13 cellular contexts compared by ENCODE assay signal in the genomic region with DNA sequence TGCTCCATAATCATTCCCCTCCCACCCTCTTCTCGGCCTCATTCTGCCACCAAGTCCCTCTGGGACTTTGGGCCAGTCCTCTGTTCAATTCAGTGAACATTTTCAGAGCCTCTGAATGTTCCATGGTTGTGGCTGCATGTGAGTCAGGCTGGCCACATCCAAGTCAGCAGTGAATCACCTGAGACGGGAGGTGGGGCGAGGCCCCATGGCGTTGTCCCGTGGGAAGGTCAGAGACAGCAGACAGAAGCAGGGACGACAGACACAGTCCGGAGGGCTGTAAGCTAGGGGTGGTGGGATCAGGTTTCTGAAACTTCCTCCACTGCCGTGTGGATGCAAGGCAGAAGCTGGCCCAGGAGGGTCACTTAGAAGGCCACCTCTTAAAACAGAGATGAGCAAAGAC.
DNase-seq lines count a peak whose midpoint lies in the region; ATAC-seq and TF ChIP-seq lines count a peak whose summit lies in the region.
"Had no signal": no experiment of that assay in that cellular context is flagged by ENCODE, and none has a peak within 500 bp of the region (broad histone marks: within the 10 kb centered on the region; RNA-seq: fewer than 3 reads in every experiment).

No MANE protein-coding gene starts in this region.

- no peak overlapping the region for H3K27ac Mint-ChIP-seq in stimulated activated naive CD8-positive, alpha-beta T cell treated with anti-CD3 and anti-CD28 coated beads, Interleukin-15, amount 100 ng/mL, for 72 hours
- H3K27ac Mint-ChIP-seq: activated CD4-positive, alpha-beta memory T cell treated with anti-CD3 and anti-CD28 coated beads, Interleukin-2, amount 10 ng/mL, durations not matched to agents 7 days and 5 days had no signal

- H3K4me3 ChIP-seq in HCT116 (replicated peaks in 1 of 2; ENCODE audit: low read depth in 1 of 2, low read length in 2 of 2): peak overlapping the region in 1 of 2 experiments; percentile 32; a peak in 2 of 4 replicates
- H3K4me3 ChIP-seq in adrenal gland: no peak overlapping the region
- H3K4me3 ChIP-seq in skeletal muscle satellite cell (ENCODE audit: low read length): peak overlapping the region; percentile 25

- POLR2A ChIA-PET in HCT116 (lab: Charles Lee): interaction anchor here (0.6 kb wide), 1 partner anchor 149 kb away, joined by 5 read pairs; no protein-coding TSS in a partner anchor

- intact Hi-C loops in HCT116 (cut with micrococcal nuclease) (no loop called here), adrenal gland (cut with DNase I) (no loop called here)

- no peaks in the 10 kb centered on the region for H3K27me3 Mint-ChIP-seq in stimulated activated naive CD8-positive, alpha-beta T cell treated with anti-CD3 and anti-CD28 coated beads, Interleukin-15, amount 100 ng/mL, for 72 hours
- H3K27me3 Mint-ChIP-seq: activated CD4-positive, alpha-beta memory T cell treated with anti-CD3 and anti-CD28 coated beads, Interleukin-2, amount 10 ng/mL, durations not matched to agents 7 days and 5 days had no signal

- no peaks in the 10 kb centered on the region for H4K20me1 ChIP-seq in HCT116 (ENCODE audit: insufficient read depth)

- peaks cover 0 to 6% of the 10 kb centered on the region in 2 donors for H3K9me3 Mint-ChIP-seq in stimulated activated naive CD8-positive, alpha-beta T cell treated with anti-CD3 and anti-CD28 coated beads, Interleukin-15, amount 100 ng/mL, for 72 hours
- H3K9me3 Mint-ChIP-seq: activated CD4-positive, alpha-beta memory T cell treated with anti-CD3 and anti-CD28 coated beads, Interleukin-2, amount 10 ng/mL, durations not matched to agents 7 days and 5 days; activated naive CD4-positive, alpha-beta T cell treated with anti-CD3 and anti-CD28 coated beads, Interleukin-2, amount 50 U/mL, for 72 hours had no signal

- no peaks in the 10 kb centered on the region for H3K4me1 Mint-ChIP-seq in stimulated activated naive CD8-positive, alpha-beta T cell treated with anti-CD3 and anti-CD28 coated beads, Interleukin-15, amount 100 ng/mL, for 72 hours
- H3K4me1 Mint-ChIP-seq: activated CD4-positive, alpha-beta memory T cell treated with anti-CD3 and anti-CD28 coated beads, Interleukin-2, amount 10 ng/mL, durations not matched to agents 7 days and 5 days had no signal

- peak overlapping the region; percentile 77 for H3K4me2 ChIP-seq in HCT116 (ENCODE audit: low read length)
- peak overlapping the region; percentile 57 for H3K4me2 ChIP-seq in skeletal muscle satellite cell (ENCODE audit: low read length)

- H3K27me3 ChIP-seq in HCT116 (ENCODE audit: insufficient read depth, low read length) (no peaks in the 10 kb centered on the region), adrenal gland (no peaks in the 10 kb centered on the region), skeletal muscle satellite cell (ENCODE audit: control insufficient read depth, insufficient read depth, low read length) (no peaks in the 10 kb centered on the region)

- H3K9ac ChIP-seq in HCT116 (ENCODE audit: low read length): peak overlapping the region; percentile 54
- H3K9ac ChIP-seq in skeletal muscle satellite cell (ENCODE audit: low read depth, low read length): peak overlapping the region; percentile 49

- H3K4me3 Mint-ChIP-seq in stimulated activated naive CD8-positive, alpha-beta T cell treated with anti-CD3 and anti-CD28 coated beads, Interleukin-15, amount 100 ng/mL, for 72 hours: no peak overlapping the region
- H3K4me3 Mint-ChIP-seq: activated CD4-positive, alpha-beta memory T cell treated with anti-CD3 and anti-CD28 coated beads, Interleukin-2, amount 10 ng/mL, durations not matched to agents 7 days and 5 days had no signal

- WGBS in adrenal gland, 4 donors: 44 to 54% (median 52%) methylated on average over 7 to 8 of the region's 8 CpGs

- no peaks in the 10 kb centered on the region for H3K79me2 ChIP-seq in HCT116 (ENCODE audit: insufficient read depth, low read length)

- H3K27ac ChIP-seq in HCT116 (ENCODE audit: low read depth, low read length) (peak overlapping the region; percentile 44), adrenal gland (no peak overlapping the region)

- BruUV-seq in HCT116 (replicated peaks; lab: Mats Ljungman, UMichigan): no TSS peak

- no peak for TF ChIP-seq RAD21 in HCT116 (IDR thresholded peaks at IDR 0.05; ENCODE audit: low read depth)

- H3K4me1 ChIP-seq in HCT116 (ENCODE audit: control insufficient read depth in 1 of 2, insufficient read depth in 2 of 2, low read length in 2 of 2) (peaks cover 38 to 55% of the 10 kb centered on the region in 2 experiments), adrenal gland (replicated peaks in 1 of 2) (no peaks in the 10 kb centered on the region), skeletal muscle satellite cell (ENCODE audit: control insufficient read depth, insufficient read depth, low read length) (peaks cover 36% of the 10 kb centered on the region)

- no peak for TF ChIP-seq POLR2A in HCT116 (IDR thresholded peaks at IDR 0.05; ENCODE audit: borderline replicate concordance, extremely low read depth, insufficient read depth, insufficient read length)
- TF ChIP-seq POLR2A in adrenal gland (IDR thresholded peaks at IDR 0.05): no peak

- ATAC-seq in HCT116 (peak; percentile 76), GM21367 (IDR thresholded peaks at IDR 0.05; ENCODE audit: unreplicated experiment) (no peak)
- ATAC-seq in stimulated activated naive CD8-positive, alpha-beta T cell treated with anti-CD3 and anti-CD28 coated beads, Interleukin-15, amount 100 ng/mL, for 72 hours: no peak
- ATAC-seq: activated naive CD4-positive, alpha-beta T cell treated with anti-CD3 and anti-CD28 coated beads, Interleukin-2, amount 50 U/mL, for 72 hours had no signal

- peak; percentile 53 for DNase-seq in HCT116 (ENCODE audit: low read depth, low spot score)
- DNase-seq in adrenal gland: peak in 6 of 7 donors; percentile 18 to 72 (median 32)
- DNase-seq in iPS-NIHi7 (ENCODE audit: extremely low spot score): peak; percentile 35
- DNase-seq in stimulated activated naive CD8-positive, alpha-beta T cell treated with anti-CD3 and anti-CD28 coated beads, Interleukin-15, amount 100 ng/mL, for 72 hours: no peak
- no peak for DNase-seq in NCI-H1048 (lab: John Stamatoyannopoulos, UW)
- no peak for DNase-seq in NCI-H146 treated with DMSO at 0.1 percent for 48 hours (lab: John Stamatoyannopoulos, UW; ENCODE audit: unreplicated experiment)
- DNase-seq: activated CD4-positive, alpha-beta memory T cell treated with anti-CD3 and anti-CD28 coated beads, Interleukin-2, amount 10 ng/mL, durations not matched to agents 7 days and 5 days; effector CD4-positive, alpha-beta T cell; NCI-H524; stimulated activated CD4-positive, alpha-beta T cell treated with anti-CD3 and anti-CD28 coated beads, Interleukin-4, amount 100 ng/mL, for 24 hours had no signal

- CTCF ChIA-PET in HCT116 (lab: Charles Lee): no interaction called here

- no peaks in the 10 kb centered on the region for H3K9me2 ChIP-seq in HCT116 (ENCODE audit: insufficient read depth)

- TF ChIP-seq CTCF in HCT116 (IDR thresholded peaks at IDR 0.05 in 2 of 3, conservative IDR thresholded peaks at IDR 0.05 in 1 of 3; ENCODE audit: borderline replicate concordance in 1 of 3, insufficient read depth in 1 of 3, low read depth in 2 of 3, low read length in 2 of 3) (no peak), adrenal gland (IDR thresholded peaks at IDR 0.05) (no peak)

- RAD21 ChIA-PET in HCT116 (lab: Charles Lee; ENCODE audit: low non-redundant PET in 1 of 2, low total read pairs in 2 of 2, uncharacterized antibody in 2 of 2, unreplicated experiment in 2 of 2): no interaction called here

- H2AFZ ChIP-seq in HCT116 (ENCODE audit: low read depth, low read length, poor library complexity, severe bottlenecking): peak overlapping the region; percentile 92

- H3K36me3 ChIP-seq in HCT116 (ENCODE audit: control insufficient read depth in 1 of 2, insufficient read depth in 2 of 2, low read length in 2 of 2): no peaks in the 10 kb centered on the region
- H3K36me3 ChIP-seq in adrenal gland (replicated peaks in 1 of 2): no peaks in the 10 kb centered on the region
- H3K36me3 ChIP-seq in skeletal muscle satellite cell (ENCODE audit: insufficient read depth, low read length): no peaks in the 10 kb centered on the region

- H3K9me3 ChIP-seq in HCT116 (ENCODE audit: control insufficient read depth in 1 of 2, insufficient read depth in 1 of 2, low read depth in 1 of 2, low read length in 2 of 2) (no peaks in the 10 kb centered on the region), adrenal gland (replicated peaks in 1 of 3) (no peaks in the 10 kb centered on the region), skeletal muscle satellite cell (replicated peaks; ENCODE audit: low read length) (no peaks in the 10 kb centered on the region)

TF ChIP-seq in HCT116, 20 proteins besides CTCF, POLR2A, EP300 and RAD21:
- TF ChIP-seq JUND (IDR thresholded peaks at IDR 0.05): peak; percentile 58
- peak; percentile 47 for TF ChIP-seq SP1 (IDR thresholded peaks at IDR 0.05; ENCODE audit: low read depth)
- peak; percentile 65; the same call in 1 of the 2 replicates for TF ChIP-seq FOSL1 (IDR thresholded peaks at IDR 0.05; ENCODE audit: low read depth)
- TF ChIP-seq, protein P1, sequence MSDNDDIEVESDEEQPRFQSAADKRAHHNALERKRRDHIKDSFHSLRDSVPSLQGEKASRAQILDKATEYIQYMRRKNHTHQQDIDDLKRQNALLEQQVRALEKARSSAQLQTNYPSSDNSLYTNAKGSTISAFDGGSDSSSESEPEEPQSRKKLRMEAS (IDR thresholded peaks at IDR 0.05): peak; percentile 30; the same call in 1 of the 2 replicates
- TF ChIP-seq, protein P2, sequence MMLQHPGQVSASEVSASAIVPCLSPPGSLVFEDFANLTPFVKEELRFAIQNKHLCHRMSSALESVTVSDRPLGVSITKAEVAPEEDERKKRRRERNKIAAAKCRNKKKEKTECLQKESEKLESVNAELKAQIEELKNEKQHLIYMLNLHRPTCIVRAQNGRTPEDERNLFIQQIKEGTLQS (IDR thresholded peaks at IDR 0.05): no peak

Comparison
In these comparisons a context has a peak if more than half of its experiments do, and no peak if none do; other contexts are left out.
1. DNase-seq: peak in HCT116 (single experiment), adrenal gland (6 of 7) and iPS-NIHi7 (single experiment); none in stimulated activated naive CD8-positive, alpha-beta T cell treated with anti-CD3 and anti-CD28 coated beads, Interleukin-15, amount 100 ng/mL, for 72 hours (0 of 2), NCI-H1048 (single experiment) and NCI-H146 treated with DMSO at 0.1 percent for 48 hours (single experiment).